Comparison of ENCODE assay signal across 9 cellular contexts in the genomic region with DNA sequence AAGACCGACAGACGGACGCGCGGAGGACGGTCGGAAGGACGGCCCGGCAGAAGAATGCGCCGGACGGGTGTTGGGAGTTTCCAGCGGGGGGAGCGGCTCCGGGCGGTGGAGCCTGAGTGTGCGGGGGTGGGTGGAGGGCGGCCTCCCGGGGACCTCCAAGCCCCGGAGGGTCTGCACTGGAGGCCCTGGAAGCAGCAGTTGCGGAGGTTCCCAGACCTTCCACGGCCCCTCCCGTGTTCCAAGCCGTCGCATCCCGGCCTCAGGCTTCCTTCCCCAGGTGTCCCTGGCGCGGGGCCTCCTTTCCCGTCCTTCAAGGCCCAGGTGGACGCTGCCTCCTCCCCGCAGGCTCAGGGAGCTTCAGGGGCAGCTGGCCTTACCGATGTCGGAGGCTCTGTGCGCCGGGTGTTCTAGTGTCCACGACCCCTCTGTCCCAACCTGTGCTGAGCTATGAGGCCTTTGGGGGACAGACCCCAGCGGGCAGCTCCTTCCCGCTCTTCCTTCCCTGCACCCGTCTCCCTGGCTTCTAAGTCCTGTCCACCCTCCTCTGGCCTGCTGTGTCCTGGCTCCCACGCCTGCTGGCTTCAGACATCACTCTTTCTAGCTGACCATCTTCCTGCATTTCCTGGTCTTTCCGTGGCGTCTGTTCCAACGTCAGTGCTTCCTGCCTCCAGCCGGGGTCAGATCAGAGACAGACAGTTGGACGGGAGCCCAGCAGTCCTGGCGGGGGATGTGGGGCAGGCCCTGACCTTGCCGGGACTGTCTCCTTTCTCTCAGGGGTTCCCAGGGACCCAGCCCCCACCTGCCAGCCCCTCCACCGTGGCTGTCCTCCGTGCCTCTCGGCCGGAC. TPM values are rescaled to one million over a fixed set of nuclear protein-coding genes. Genes with fewer than 3 reads are reported as not detected.
DNase-seq lines count a peak whose midpoint lies in the region; ATAC-seq and TF ChIP-seq lines count a peak whose summit lies in the region.
"Had no signal": no experiment of that assay in that cellular context is flagged by ENCODE, and none has a peak within 500 bp of the region (broad histone marks: within the 10 kb centered on the region; RNA-seq: fewer than 3 reads in every experiment).

No MANE protein-coding gene starts in this region.

- no peaks in the 10 kb centered on the region for H3K79me2 ChIP-seq in parathyroid adenoma

- intact Hi-C loops in activated T-helper 1 cell treated with anti-CD3 and anti-CD28 coated beads, Interleukin-12 subunit alpha, Interleukin-12 subunit beta, Interleukin-2, Interleukin-4 antibody, amounts not matched to agents 30 ng/mL and 10 ng/mL and 1 ng/mL, durations not matched to agents 14 hours and 24 hours and 36 hours (cut with micrococcal nuclease): no loop called here
- intact Hi-C loops in heart left ventricle (cut with DNase I): loop anchor here in 6 of 10 donors (5.0 to 10.0 kb wide), 3 partner anchors 111 to 231 kb away; no protein-coding TSS in a partner anchor

- WGBS in heart left ventricle, 4 donors: 20 to 32% (median 27%) methylated on average over 31 to 51 of the region's 51 CpGs

- H3K27ac ChIP-seq in heart left ventricle: peak overlapping the region; percentile 71 to 98 (median 88)
- H3K27ac ChIP-seq in parathyroid adenoma: peak overlapping the region; percentile 68

- TF ChIP-seq CTCF in heart left ventricle (IDR thresholded peaks at IDR 0.05): no peak
- TF ChIP-seq CTCF in parathyroid adenoma (IDR thresholded peaks at IDR 0.05): no peak
- TF ChIP-seq CTCF in GM20000 (IDR thresholded peaks at IDR 0.05; ENCODE audit: extremely low read depth, missing control alignments): no peak

- peak overlapping the region; percentile 13 to 70 (median 52) for H3K4me3 ChIP-seq in heart left ventricle
- H3K4me3 ChIP-seq in parathyroid adenoma (ENCODE audit: low read depth, low read length): peak overlapping the region; percentile 34

- no peak for DNase-seq in activated T-helper 1 cell treated with anti-CD3 and anti-CD28 coated beads, Interleukin-12 subunit alpha, Interleukin-12 subunit beta, Interleukin-2, Interleukin-4 antibody, amounts not matched to agents 30 ng/mL and 10 ng/mL and 1 ng/mL, durations not matched to agents 14 hours and 24 hours and 36 hours (ENCODE audit: low spot score)
- peak; percentile 83 to 92 (median 87) for DNase-seq in heart left ventricle
- DNase-seq in GM20000 (ENCODE audit: low spot score): no peak
- no peak for DNase-seq in mesenteric fat pad (ENCODE audit: low spot score)

- ATAC-seq in heart left ventricle (peak; percentile 41 to 80 (median 45)), GM19467 (IDR thresholded peaks at IDR 0.05; ENCODE audit: unreplicated experiment) (no peak), HG03354 (IDR thresholded peaks at IDR 0.05; ENCODE audit: poor library complexity, severe bottlenecking, unreplicated experiment) (no peak)

- no peaks in the 10 kb centered on the region for H3K36me3 Mint-ChIP-seq in activated T-helper 1 cell treated with anti-CD3 and anti-CD28 coated beads, Interleukin-12 subunit alpha, Interleukin-12 subunit beta, Interleukin-2, Interleukin-4 antibody, amounts not matched to agents 30 ng/mL and 10 ng/mL and 1 ng/mL, durations not matched to agents 14 hours and 24 hours and 36 hours (ENCODE audit: low read depth)

- H3K4me1 ChIP-seq in ES-I3 (ENCODE audit: insufficient read depth, low read length): peaks cover 22% of the 10 kb centered on the region
- peaks cover 0 to 72% (median 28%) of the 10 kb centered on the region in 12 donors for H3K4me1 ChIP-seq in heart left ventricle
- no peaks in the 10 kb centered on the region for H3K4me1 ChIP-seq in parathyroid adenoma

- H3K27me3 ChIP-seq in heart left ventricle (peaks cover 0 to 73% (median 20%) of the 10 kb centered on the region in 9 donors), parathyroid adenoma (ENCODE audit: control insufficient read depth, insufficient read depth, low read length) (no peaks in the 10 kb centered on the region)

- H3K9ac ChIP-seq in ES-I3 (ENCODE audit: low read depth, low read length) (peak overlapping the region; percentile 40), parathyroid adenoma (no peak overlapping the region)

- peak overlapping the region; percentile 60 for H3K4me3 Mint-ChIP-seq in activated T-helper 1 cell treated with anti-CD3 and anti-CD28 coated beads, Interleukin-12 subunit alpha, Interleukin-12 subunit beta, Interleukin-2, Interleukin-4 antibody, amounts not matched to agents 30 ng/mL and 10 ng/mL and 1 ng/mL, durations not matched to agents 14 hours and 24 hours and 36 hours

- H3K9me3 ChIP-seq in ES-I3 (ENCODE audit: control insufficient read depth, insufficient read depth, low read length): peaks cover 8% of the 10 kb centered on the region; the same call in 1 of the 2 replicates
- H3K9me3 ChIP-seq in heart left ventricle: peaks cover 0 to 3% (median 0%) of the 10 kb centered on the region in 12 donors
- H3K9me3 ChIP-seq in parathyroid adenoma (ENCODE audit: control insufficient read depth, low read length): no peaks in the 10 kb centered on the region

- H3K27me3 Mint-ChIP-seq in activated T-helper 1 cell treated with anti-CD3 and anti-CD28 coated beads, Interleukin-12 subunit alpha, Interleukin-12 subunit beta, Interleukin-2, Interleukin-4 antibody, amounts not matched to agents 30 ng/mL and 10 ng/mL and 1 ng/mL, durations not matched to agents 14 hours and 24 hours and 36 hours (ENCODE audit: insufficient read depth): peaks cover 49% of the 10 kb centered on the region

- H3K36me3 ChIP-seq in ES-I3 (ENCODE audit: insufficient read depth, low read length): no peaks in the 10 kb centered on the region
- peaks cover 0 to 8% (median 0%) of the 10 kb centered on the region in 9 donors for H3K36me3 ChIP-seq in heart left ventricle
- H3K36me3 ChIP-seq in parathyroid adenoma (ENCODE audit: control insufficient read depth, insufficient read depth, low read length): no peaks in the 10 kb centered on the region

- no peaks in the 10 kb centered on the region for H3K9me3 Mint-ChIP-seq in activated T-helper 1 cell treated with anti-CD3 and anti-CD28 coated beads, Interleukin-12 subunit alpha, Interleukin-12 subunit beta, Interleukin-2, Interleukin-4 antibody, amounts not matched to agents 30 ng/mL and 10 ng/mL and 1 ng/mL, durations not matched to agents 14 hours and 24 hours and 36 hours

- H3K27ac Mint-ChIP-seq in activated T-helper 1 cell treated with anti-CD3 and anti-CD28 coated beads, Interleukin-12 subunit alpha, Interleukin-12 subunit beta, Interleukin-2, Interleukin-4 antibody, amounts not matched to agents 30 ng/mL and 10 ng/mL and 1 ng/mL, durations not matched to agents 14 hours and 24 hours and 36 hours: peak overlapping the region; percentile 63

- H3K4me1 Mint-ChIP-seq in activated T-helper 1 cell treated with anti-CD3 and anti-CD28 coated beads, Interleukin-12 subunit alpha, Interleukin-12 subunit beta, Interleukin-2, Interleukin-4 antibody, amounts not matched to agents 30 ng/mL and 10 ng/mL and 1 ng/mL, durations not matched to agents 14 hours and 24 hours and 36 hours (ENCODE audit: low read depth): peaks cover 13% of the 10 kb centered on the region

- H2AFZ ChIP-seq in parathyroid adenoma: no peak overlapping the region

- peak overlapping the region; percentile 12 for H3K4me2 ChIP-seq in parathyroid adenoma (ENCODE audit: low read length)

- TF ChIP-seq POLR2A in heart left ventricle (IDR thresholded peaks at IDR 0.05): peak in 1 of 2 donors; percentile 38

RNA-seq across cellular contexts. Expression of gene NRARP, which starts 5.6 kb away (rescaled TPM):
- 15.2 and 15.4 TPM in 2 replicates for total RNA-seq in activated T-helper 1 cell treated with anti-CD3 and anti-CD28 coated beads, Interleukin-12 subunit alpha, Interleukin-12 subunit beta, Interleukin-2, Interleukin-4 antibody, amounts not matched to agents 30 ng/mL and 10 ng/mL and 1 ng/mL, durations not matched to agents 14 hours and 24 hours and 36 hours
- 10 to 100 TPM in 5 of 9 donors, 1 to 10 TPM in 4; 6.4 to 15.8 (median 10.3) TPM for total RNA-seq in heart left ventricle
- 1 to 10 TPM; 1.6 to 4.2 TPM for polyA plus RNA-seq in heart left ventricle
- total RNA-seq in mesenteric fat pad: 16.3 TPM

RNA-seq across cellular contexts. Expression of gene TOR4A, which starts 18.9 kb away (rescaled TPM):
- 11.6 and 11.7 TPM in 2 replicates for total RNA-seq in activated T-helper 1 cell treated with anti-CD3 and anti-CD28 coated beads, Interleukin-12 subunit alpha, Interleukin-12 subunit beta, Interleukin-2, Interleukin-4 antibody, amounts not matched to agents 30 ng/mL and 10 ng/mL and 1 ng/mL, durations not matched to agents 14 hours and 24 hours and 36 hours
- 10 to 100 TPM; 14.0 to 46.4 (median 18.5) TPM for total RNA-seq in heart left ventricle
- polyA plus RNA-seq in heart left ventricle: 10 to 100 TPM in 1 of 2 donors, 1 to 10 TPM in 1; 6.6 to 16.3 TPM
- total RNA-seq in mesenteric fat pad: 9.2 TPM

RNA-seq across cellular contexts. Expression of gene NELFB, which starts 41.3 kb away (rescaled TPM):
- 70.8 and 72.1 TPM in 2 replicates for total RNA-seq in activated T-helper 1 cell treated with anti-CD3 and anti-CD28 coated beads, Interleukin-12 subunit alpha, Interleukin-12 subunit beta, Interleukin-2, Interleukin-4 antibody, amounts not matched to agents 30 ng/mL and 10 ng/mL and 1 ng/mL, durations not matched to agents 14 hours and 24 hours and 36 hours
- total RNA-seq in heart left ventricle (10 to 100 TPM; 32.5 to 55.5 (median 38.1) TPM), mesenteric fat pad (39.2 TPM)
- polyA plus RNA-seq in heart left ventricle: 10 to 100 TPM; 31.4 to 77.8 TPM

RNA-seq across cellular contexts. Expression of gene STPG3, which starts 45.4 kb away (rescaled TPM):
- total RNA-seq in activated T-helper 1 cell treated with anti-CD3 and anti-CD28 coated beads, Interleukin-12 subunit alpha, Interleukin-12 subunit beta, Interleukin-2, Interleukin-4 antibody, amounts not matched to agents 30 ng/mL and 10 ng/mL and 1 ng/mL, durations not matched to agents 14 hours and 24 hours and 36 hours: 1.2 and 1.8 TPM in 2 replicates
- total RNA-seq in heart left ventricle (under 1 TPM in 2 of 9 donors, not detected in 7; 0.23 to 0.31 TPM), mesenteric fat pad (not detected)
- polyA plus RNA-seq in heart left ventricle: under 1 TPM in 1 of 2 donors, not detected in 1; 0.61 TPM
- total RNA-seq: mononuclear cell had no signal

RNA-seq across cellular contexts. Expression of gene TUBB4B, which starts 55.4 kb away (rescaled TPM):
- total RNA-seq in activated T-helper 1 cell treated with anti-CD3 and anti-CD28 coated beads, Interleukin-12 subunit alpha, Interleukin-12 subunit beta, Interleukin-2, Interleukin-4 antibody, amounts not matched to agents 30 ng/mL and 10 ng/mL and 1 ng/mL, durations not matched to agents 14 hours and 24 hours and 36 hours: 277 and 280 TPM in 2 replicates
- total RNA-seq in heart left ventricle (100 to 1,000 TPM; 244 to 769 (median 456) TPM), mesenteric fat pad (298 TPM)
- 100 to 1,000 TPM; 705 to 900 TPM for polyA plus RNA-seq in heart left ventricle

Comparison
In these comparisons a context has a peak if more than half of its experiments do, and no peak if none do; other contexts are left out.
1. DNase-seq: peak in heart left ventricle (5 of 5); none in activated T-helper 1 cell treated with anti-CD3 and anti-CD28 coated beads, Interleukin-12 subunit alpha, Interleukin-12 subunit beta, Interleukin-2, Interleukin-4 antibody, amounts not matched to agents 30 ng/mL and 10 ng/mL and 1 ng/mL, durations not matched to agents 14 hours and 24 hours and 36 hours (single experiment), GM20000 (single experiment) and mesenteric fat pad (single experiment).
2. ATAC-seq: peak in heart left ventricle (4 of 4); none in GM19467 (single experiment) and HG03354 (single experiment).